Comparison of ENCODE assay signal across 8 cellular contexts in genomic region chr20:44532248-44532980, GRCh38. TPM values are rescaled to one million over a fixed set of nuclear protein-coding genes. Genes with fewer than 3 reads are reported as not detected.
A peak's percentile ranks its signal among the peaks of the same experiment; 100 is the strongest.
DNase-seq lines count a peak whose midpoint lies in the region; ATAC-seq and TF ChIP-seq lines count a peak whose summit lies in the region.

No MANE protein-coding gene starts in this region.

- H3K36me3 ChIP-seq in ES-I3 (ENCODE audit: insufficient read depth, low read length) (no peaks in the 10 kb centered on the region), SK-N-MC (ENCODE audit: insufficient read depth, low read length) (no peaks in the 10 kb centered on the region), heart right ventricle (no peaks in the 10 kb centered on the region), sigmoid colon (no peaks in the 10 kb centered on the region)

- no peak overlapping the region for H3K4me3 Mint-ChIP-seq in endothelial cell (ENCODE audit: unreplicated experiment)

- H3K27ac ChIP-seq in SK-N-MC (no peak overlapping the region), heart right ventricle (peak overlapping the region; percentile 60 to 85 (median 80)), sigmoid colon (peak overlapping the region; percentile 76 to 92 (median 84))

- TF ChIP-seq POLR2A in sigmoid colon (IDR thresholded peaks at IDR 0.05): no peak

- peak overlapping the region; percentile 84 for H3K4me3 ChIP-seq in SK-N-MC
- peak overlapping the region; percentile 63 to 96 (median 82) for H3K4me3 ChIP-seq in heart right ventricle
- peak overlapping the region; percentile 56 to 97 (median 78) for H3K4me3 ChIP-seq in sigmoid colon

- H3K9me3 ChIP-seq in ES-I3 (ENCODE audit: control insufficient read depth, insufficient read depth, low read length) (no peaks in the 10 kb centered on the region; the same call in 1 of the 2 replicates), SK-N-MC (ENCODE audit: low read depth, low read length) (no peaks in the 10 kb centered on the region), heart right ventricle (no peaks in the 10 kb centered on the region), sigmoid colon (no peaks in the 10 kb centered on the region)

- no peak overlapping the region for H3K27ac Mint-ChIP-seq in endothelial cell (ENCODE audit: unreplicated experiment)

- 2 to 4% methylated on average over 11 of the region's 11 CpGs for WGBS in heart right ventricle, 2 donors
- WGBS in sigmoid colon, 2 donors: 9 to 33% methylated on average over 11 of the region's 11 CpGs

- TF ChIP-seq CTCF in heart right ventricle (IDR thresholded peaks at IDR 0.05) (no peak), sigmoid colon (IDR thresholded peaks at IDR 0.05) (no peak), endothelial cell (IDR thresholded peaks at IDR 0.05; ENCODE audit: unreplicated experiment) (no peak)

- intact Hi-C loops in heart right ventricle (cut with DNase I) (loop anchor here in 9 of 10 donors (2.0 to 10.0 kb wide), 8 partner anchors 40 to 202 kb away; partner anchors contain the start of gene PKIG (in 1 of the 9)), sigmoid colon (cut with DNase I) (loop anchor here (10.0 kb wide), 1 partner anchor 202 kb away; no protein-coding TSS in a partner anchor)

- H3K36me3 Mint-ChIP-seq in endothelial cell (ENCODE audit: low read depth, unreplicated experiment): no peaks in the 10 kb centered on the region

- ATAC-seq in heart right ventricle (peak in 5 of 8 donors; percentile 6 to 52 (median 42)), HG03045 (IDR thresholded peaks at IDR 0.05; ENCODE audit: unreplicated experiment) (no peak)

- H3K9ac ChIP-seq in ES-I3 (ENCODE audit: low read depth, low read length): peak overlapping the region; percentile 66
- H3K9ac ChIP-seq in SK-N-MC (ENCODE audit: insufficient read length): peak overlapping the region; percentile 84

- peaks cover 5% of the 10 kb centered on the region for H3K4me1 ChIP-seq in ES-I3 (ENCODE audit: insufficient read depth, low read length)
- H3K4me1 ChIP-seq in heart right ventricle: peaks cover 3 to 47% (median 21%) of the 10 kb centered on the region in 9 donors
- H3K4me1 ChIP-seq in sigmoid colon: peaks cover 0 to 49% (median 35%) of the 10 kb centered on the region in 4 donors

- H3K9me3 Mint-ChIP-seq in endothelial cell (ENCODE audit: unreplicated experiment): no peaks in the 10 kb centered on the region

- peaks cover 0 to 10% (median 0%) of the 10 kb centered on the region in 7 donors for H3K27me3 ChIP-seq in heart right ventricle
- no peaks in the 10 kb centered on the region for H3K27me3 ChIP-seq in sigmoid colon

- DNase-seq in SK-N-MC (ENCODE audit: low read depth, low spot score): no peak
- DNase-seq in heart right ventricle: peak; percentile 32 to 35
- no peak for DNase-seq in sigmoid colon
- no peak for DNase-seq in endothelial cell (ENCODE audit: low spot score)
- no peak for DNase-seq in ecto neural progenitor cell (ENCODE audit: low spot score)
- DNase-seq in NCI-H526 treated with DMSO at 0.1 percent for 48 hours (lab: John Stamatoyannopoulos, UW): no peak

- no peak for TF ChIP-seq EP300 in sigmoid colon (IDR thresholded peaks at IDR 0.05)

- peaks cover 4% of the 10 kb centered on the region for H3K27me3 Mint-ChIP-seq in endothelial cell (ENCODE audit: unreplicated experiment)

- H3K4me1 Mint-ChIP-seq in endothelial cell (ENCODE audit: unreplicated experiment): peaks cover 8% of the 10 kb centered on the region

RNA-seq across cellular contexts. Expression of gene SERINC3, which starts 10.5 kb away (rescaled TPM):
- total RNA-seq in heart right ventricle (100 to 1,000 TPM in 3 of 10 donors, 10 to 100 TPM in 7; 75.9 to 116 (median 98.7) TPM), sigmoid colon (100 to 1,000 TPM in 1 of 4 donors, 10 to 100 TPM in 3; 75.9 to 112 (median 88.8) TPM), endothelial cell (ENCODE audit: unreplicated experiment) (82.8 TPM)
- polyA plus RNA-seq in heart right ventricle (10 to 100 TPM; 38.9 to 45.9 TPM), sigmoid colon (10 to 100 TPM; 11.1 to 58.2 (median 21.0) TPM)

RNA-seq across cellular contexts. Expression of gene PKIG, which starts 50.0 kb away (rescaled TPM):
- total RNA-seq in heart right ventricle: 100 to 1,000 TPM; 155 to 342 (median 231) TPM
- 100 to 1,000 TPM; 180 to 196 TPM for polyA plus RNA-seq in heart right ventricle
- total RNA-seq in sigmoid colon: 100 to 1,000 TPM; 348 to 511 (median 395) TPM
- 10 to 100 TPM; 43.9 to 78.4 (median 75.7) TPM for polyA plus RNA-seq in sigmoid colon
- 184 TPM for total RNA-seq in endothelial cell (ENCODE audit: unreplicated experiment)

RNA-seq across cellular contexts. Expression of gene TTPAL, which starts 56.7 kb away (rescaled TPM):
- total RNA-seq in heart right ventricle (1 to 10 TPM; 2.6 to 7.3 (median 4.7) TPM), sigmoid colon (1 to 10 TPM; 7.2 to 10.0 (median 8.3) TPM), endothelial cell (ENCODE audit: unreplicated experiment) (10.3 TPM)
- polyA plus RNA-seq in heart right ventricle (1 to 10 TPM; 2.3 TPM), sigmoid colon (1 to 10 TPM; 3.0 to 6.4 (median 3.0) TPM)

Comparison
In these comparisons a context has a peak if more than half of its experiments do, and no peak if none do; other contexts are left out.
1. DNase-seq: peak in heart right ventricle (2 of 2); none in SK-N-MC (single experiment), sigmoid colon (single experiment), endothelial cell (single experiment), ecto neural progenitor cell (single experiment) and NCI-H526 treated with DMSO at 0.1 percent for 48 hours (single experiment).
2. Peak in every context shown above with its lines, with median percentiles within 50 percentile points of each other: H3K4me3 ChIP-seq.